In the genomic region with DNA sequence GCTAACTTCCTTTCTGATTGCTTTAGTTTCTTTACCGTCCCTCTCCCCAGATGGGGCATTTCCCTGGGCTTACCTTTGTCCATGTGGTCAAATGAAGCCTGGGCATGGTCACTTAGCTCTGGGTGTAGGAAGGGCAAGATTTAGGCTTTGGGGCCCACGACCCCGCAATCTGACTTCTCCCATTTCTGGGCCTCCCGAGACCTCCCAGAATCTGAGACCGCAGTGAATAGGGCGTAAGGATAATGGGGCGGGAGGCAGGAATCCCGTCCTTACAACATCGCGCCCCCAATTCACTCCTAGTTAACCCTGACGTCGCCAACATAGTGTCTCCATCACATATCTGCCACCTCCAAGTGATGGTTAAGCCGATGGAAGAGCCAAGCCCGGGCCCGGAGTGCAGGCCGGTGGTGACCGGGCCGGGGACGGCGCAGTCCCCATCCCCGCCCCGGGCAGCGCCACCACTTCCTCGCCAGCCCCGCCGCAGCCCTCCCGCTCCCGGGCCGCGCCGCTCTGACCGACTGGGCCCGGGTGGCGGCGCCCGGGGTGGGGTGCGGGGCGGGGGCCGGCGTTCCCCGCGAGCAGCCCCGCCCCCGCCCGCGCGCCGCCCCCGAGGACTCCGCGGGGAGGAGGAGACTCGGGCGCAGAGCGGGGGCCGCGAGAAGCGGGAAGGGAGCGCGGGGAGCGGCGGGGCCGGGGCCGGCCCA, we compare ENCODE assay signal across 8 cellular contexts. TPM values are rescaled to one million over a fixed set of nuclear protein-coding genes. Genes with fewer than 3 reads are reported as not detected.
A peak's percentile ranks its signal among the peaks of the same experiment; 100 is the strongest.
DNase-seq lines count a peak whose midpoint lies in the region; ATAC-seq and TF ChIP-seq lines count a peak whose summit lies in the region.

A gene with protein sequence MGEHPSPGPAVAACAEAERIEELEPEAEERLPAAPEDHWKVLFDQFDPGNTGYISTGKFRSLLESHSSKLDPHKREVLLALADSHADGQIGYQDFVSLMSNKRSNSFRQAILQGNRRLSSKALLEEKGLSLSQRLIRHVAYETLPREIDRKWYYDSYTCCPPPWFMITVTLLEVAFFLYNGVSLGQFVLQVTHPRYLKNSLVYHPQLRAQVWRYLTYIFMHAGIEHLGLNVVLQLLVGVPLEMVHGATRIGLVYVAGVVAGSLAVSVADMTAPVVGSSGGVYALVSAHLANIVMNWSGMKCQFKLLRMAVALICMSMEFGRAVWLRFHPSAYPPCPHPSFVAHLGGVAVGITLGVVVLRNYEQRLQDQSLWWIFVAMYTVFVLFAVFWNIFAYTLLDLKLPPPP (plus strand): TSS at position 641 of the 704 bp plus-strand sequence. CDS start 358 bp downstream, outside the sequence.

- H3K27me3 Mint-ChIP-seq in endodermal cell (ENCODE audit: insufficient read depth) (peaks cover 84% of the 10 kb centered on the region), naive B cell (peaks cover 53 to 86% (median 84%) of the 10 kb centered on the region in 3 donors)

- H3K36me3 ChIP-seq in endodermal cell (ENCODE audit: control insufficient read depth, insufficient read depth, low read length), result no peaks in the 10 kb centered on the region

- no peak for TF ChIP-seq CTCF in endodermal cell (conservative IDR thresholded peaks at IDR 0.05)

- H3K36me3 Mint-ChIP-seq in endodermal cell (ENCODE audit: low read depth) (no peaks in the 10 kb centered on the region), naive B cell (no peaks in the 10 kb centered on the region)

- H3K4me1 ChIP-seq in endodermal cell (ENCODE audit: control insufficient read depth, insufficient read depth, low read length), result peaks cover 6% of the 10 kb centered on the region

- peak within 1 kb of the TSS; percentile 71 for H3K4me3 ChIP-seq in endodermal cell (ENCODE audit: low read length)

- H3K4me3 Mint-ChIP-seq in endodermal cell (peak within 1 kb of the TSS; percentile 58), naive B cell (peak within 1 kb of the TSS; percentile 78 to 92 (median 86))

- no peak within 1 kb of the TSS for H3K27ac Mint-ChIP-seq in endodermal cell
- H3K27ac Mint-ChIP-seq in naive B cell, result peak within 1 kb of the TSS in 2 of 6 donors; percentile 43 to 75

- peaks cover 80% of the 10 kb centered on the region for H3K27me3 ChIP-seq in endodermal cell (ENCODE audit: control insufficient read depth, insufficient read depth, low read length, poor library complexity, severe bottlenecking)

- H3K9ac ChIP-seq in endodermal cell (ENCODE audit: extremely low read depth, low read length, poor library complexity, severe bottlenecking), result no peak within 1 kb of the TSS

- ATAC-seq in SK-N-SH treated with all-trans-retinoic acid at 6 μM for 48 hours (peak; percentile 36), naive B cell (ENCODE audit: low read depth in 2 of 2) (peak; percentile 26 to 35), HG03039 (IDR thresholded peaks at IDR 0.05; ENCODE audit: unreplicated experiment) (no peak), GM18870 (IDR thresholded peaks at IDR 0.05; ENCODE audit: unreplicated experiment) (no peak)

- H3K9me3 ChIP-seq in endodermal cell (ENCODE audit: control insufficient read depth, low read length), result no peaks in the 10 kb centered on the region

- DNase-seq in NCI-H2227 (lab: John Stamatoyannopoulos, UW; ENCODE audit: unreplicated experiment) (peak; percentile 25), NCI-H2227 treated with DMSO at 0.1 percent for 48 hours (lab: John Stamatoyannopoulos, UW) (no peak), endodermal cell (peak; percentile 78), naive B cell (no peak)
- DNase-seq in activated CD4-positive, CD25-positive, alpha-beta regulatory T cell (lab: John Stamatoyannopoulos, UW), result no peak

- H3K27ac ChIP-seq in endodermal cell (ENCODE audit: low read depth, low read length), result no peak within 1 kb of the TSS

- H3K4me1 Mint-ChIP-seq in endodermal cell (peaks cover 20% of the 10 kb centered on the region), naive B cell (peaks cover 16 to 18% (median 16%) of the 10 kb centered on the region in 3 donors)

- H3K9me3 Mint-ChIP-seq in endodermal cell, result no peaks in the 10 kb centered on the region
- H3K9me3 Mint-ChIP-seq in naive B cell, result no peaks in the 10 kb centered on the region

- 3 to 10% methylated on average over 10 to 63 of the region's 63 CpGs for WGBS in endodermal cell (ENCODE audit: insufficient coverage in 1 of 2, insufficient read length in 1 of 2), 2 experiments

TF ChIP-seq in SK-N-SH treated with all-trans-retinoic acid at 6 μM for 48 hours, 23 proteins besides CTCF, POLR2A, EP300 and RAD21 (continues in another document):
- TF ChIP-seq ISL1 (CRISPR knock-in tag; IDR thresholded peaks at IDR 0.05) (no peak), ZNF70 (CRISPR knock-in tag; IDR thresholded peaks at IDR 0.05) (no peak), BACH2 (CRISPR knock-in tag; IDR thresholded peaks at IDR 0.05; ENCODE audit: borderline replicate concordance) (no peak), PPARA (CRISPR knock-in tag; IDR thresholded peaks at IDR 0.05; ENCODE audit: borderline replicate concordance) (no peak), ZNF565 (CRISPR knock-in tag; conservative IDR thresholded peaks at IDR 0.05; ENCODE audit: low read depth) (no peak), GLIS3 (CRISPR knock-in tag; IDR thresholded peaks at IDR 0.05) (no peak), TCF4 (CRISPR knock-in tag; IDR thresholded peaks at IDR 0.05; ENCODE audit: borderline replicate concordance) (no peak), SNAI2 (CRISPR knock-in tag; IDR thresholded peaks at IDR 0.05) (no peak), RARB (CRISPR knock-in tag; IDR thresholded peaks at IDR 0.05) (no peak), ZFP30 (CRISPR knock-in tag; IDR thresholded peaks at IDR 0.05) (no peak)
- TF ChIP-seq, protein P1, sequence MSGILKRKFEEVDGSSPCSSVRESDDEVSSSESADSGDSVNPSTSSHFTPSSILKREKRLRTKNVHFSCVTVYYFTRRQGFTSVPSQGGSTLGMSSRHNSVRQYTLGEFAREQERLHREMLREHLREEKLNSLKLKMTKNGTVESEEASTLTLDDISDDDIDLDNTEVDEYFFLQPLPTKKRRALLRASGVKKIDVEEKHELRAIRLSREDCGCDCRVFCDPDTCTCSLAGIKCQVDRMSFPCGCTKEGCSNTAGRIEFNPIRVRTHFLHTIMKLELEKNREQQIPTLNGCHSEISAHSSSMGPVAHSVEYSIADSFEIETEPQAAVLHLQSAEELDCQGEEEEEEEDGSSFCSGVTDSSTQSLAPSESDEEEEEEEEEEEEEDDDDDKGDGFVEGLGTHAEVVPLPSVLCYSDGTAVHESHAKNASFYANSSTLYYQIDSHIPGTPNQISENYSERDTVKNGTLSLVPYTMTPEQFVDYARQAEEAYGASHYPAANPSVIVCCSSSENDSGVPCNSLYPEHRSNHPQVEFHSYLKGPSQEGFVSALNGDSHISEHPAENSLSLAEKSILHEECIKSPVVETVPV (CRISPR knock-in tag; IDR thresholded peaks at IDR 0.05), result no peak
- TF ChIP-seq, protein P2, sequence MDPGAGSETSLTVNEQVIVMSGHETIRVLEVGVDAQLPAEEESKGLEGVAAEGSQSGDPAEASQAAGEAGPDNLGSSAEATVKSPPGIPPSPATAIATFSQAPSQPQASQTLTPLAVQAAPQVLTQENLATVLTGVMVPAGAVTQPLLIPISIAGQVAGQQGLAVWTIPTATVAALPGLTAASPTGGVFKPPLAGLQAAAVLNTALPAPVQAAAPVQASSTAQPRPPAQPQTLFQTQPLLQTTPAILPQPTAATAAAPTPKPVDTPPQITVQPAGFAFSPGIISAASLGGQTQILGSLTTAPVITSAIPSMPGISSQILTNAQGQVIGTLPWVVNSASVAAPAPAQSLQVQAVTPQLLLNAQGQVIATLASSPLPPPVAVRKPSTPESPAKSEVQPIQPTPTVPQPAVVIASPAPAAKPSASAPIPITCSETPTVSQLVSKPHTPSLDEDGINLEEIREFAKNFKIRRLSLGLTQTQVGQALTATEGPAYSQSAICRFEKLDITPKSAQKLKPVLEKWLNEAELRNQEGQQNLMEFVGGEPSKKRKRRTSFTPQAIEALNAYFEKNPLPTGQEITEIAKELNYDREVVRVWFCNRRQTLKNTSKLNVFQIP (CRISPR knock-in tag; IDR thresholded peaks at IDR 0.05; ENCODE audit: borderline replicate concordance, low read depth), result no peak
- TF ChIP-seq, protein P3, sequence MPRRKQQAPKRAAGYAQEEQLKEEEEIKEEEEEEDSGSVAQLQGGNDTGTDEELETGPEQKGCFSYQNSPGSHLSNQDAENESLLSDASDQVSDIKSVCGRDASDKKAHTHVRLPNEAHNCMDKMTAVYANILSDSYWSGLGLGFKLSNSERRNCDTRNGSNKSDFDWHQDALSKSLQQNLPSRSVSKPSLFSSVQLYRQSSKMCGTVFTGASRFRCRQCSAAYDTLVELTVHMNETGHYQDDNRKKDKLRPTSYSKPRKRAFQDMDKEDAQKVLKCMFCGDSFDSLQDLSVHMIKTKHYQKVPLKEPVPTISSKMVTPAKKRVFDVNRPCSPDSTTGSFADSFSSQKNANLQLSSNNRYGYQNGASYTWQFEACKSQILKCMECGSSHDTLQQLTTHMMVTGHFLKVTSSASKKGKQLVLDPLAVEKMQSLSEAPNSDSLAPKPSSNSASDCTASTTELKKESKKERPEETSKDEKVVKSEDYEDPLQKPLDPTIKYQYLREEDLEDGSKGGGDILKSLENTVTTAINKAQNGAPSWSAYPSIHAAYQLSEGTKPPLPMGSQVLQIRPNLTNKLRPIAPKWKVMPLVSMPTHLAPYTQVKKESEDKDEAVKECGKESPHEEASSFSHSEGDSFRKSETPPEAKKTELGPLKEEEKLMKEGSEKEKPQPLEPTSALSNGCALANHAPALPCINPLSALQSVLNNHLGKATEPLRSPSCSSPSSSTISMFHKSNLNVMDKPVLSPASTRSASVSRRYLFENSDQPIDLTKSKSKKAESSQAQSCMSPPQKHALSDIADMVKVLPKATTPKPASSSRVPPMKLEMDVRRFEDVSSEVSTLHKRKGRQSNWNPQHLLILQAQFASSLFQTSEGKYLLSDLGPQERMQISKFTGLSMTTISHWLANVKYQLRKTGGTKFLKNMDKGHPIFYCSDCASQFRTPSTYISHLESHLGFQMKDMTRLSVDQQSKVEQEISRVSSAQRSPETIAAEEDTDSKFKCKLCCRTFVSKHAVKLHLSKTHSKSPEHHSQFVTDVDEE (CRISPR knock-in tag; IDR thresholded peaks at IDR 0.05), result no peak

RNA-seq across cellular contexts. Expression of the gene that starts here (rescaled TPM):
- total RNA-seq in endodermal cell, result 1 to 10 TPM in 1 of 2 donors, under 1 TPM in 1; 0.35 to 1.4 TPM
- 17.1 TPM for polyA plus RNA-seq in endodermal cell (2013, experiment 1 of 2)
- polyA plus RNA-seq in endodermal cell (2013, experiment 2 of 2), result 11.5 TPM
- polyA plus RNA-seq in naive B cell (ENCODE audit: low read depth in 6 of 6), result not detected

Comparison
In these comparisons a context has a peak if more than half of its experiments do, and no peak if none do; other contexts are left out.
1. DNase-seq: peak in NCI-H2227 (single experiment) and endodermal cell (single experiment); none in NCI-H2227 treated with DMSO at 0.1 percent for 48 hours (single experiment), naive B cell (single experiment) and activated CD4-positive, CD25-positive, alpha-beta regulatory T cell (0 of 4).
2. Peak in ATAC-seq in naive B cell; RNA of the gene not detected or under 1 TPM.